Comparison of ENCODE assay signal across 31 cellular contexts in the genomic region with DNA sequence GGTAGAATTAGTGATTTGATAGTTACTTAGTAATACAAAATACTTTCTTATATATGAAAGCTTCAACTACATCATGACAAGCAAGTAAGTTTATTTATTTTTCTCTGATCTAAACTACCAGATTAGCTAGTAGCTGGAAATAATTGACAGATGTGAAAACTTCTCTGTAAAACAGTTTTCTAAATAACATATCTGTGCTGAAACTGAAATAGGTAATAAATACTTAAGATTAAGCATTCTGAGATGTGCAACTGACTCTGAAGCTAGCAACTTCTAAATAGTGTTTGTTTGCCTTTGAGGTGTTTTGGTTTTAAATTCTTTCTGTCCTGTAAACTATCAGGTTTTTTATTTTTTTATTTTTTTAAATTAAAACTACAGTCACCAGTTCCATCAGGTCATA. TPM values are rescaled to one million over a fixed set of nuclear protein-coding genes. Genes with fewer than 3 reads are reported as not detected.
"Had no signal": no experiment of that assay in that cellular context is flagged by ENCODE, and none has a peak within 500 bp of the region (broad histone marks: within the 10 kb centered on the region; RNA-seq: fewer than 3 reads in every experiment).

No MANE protein-coding gene starts in this region.

- H3K4me3 ChIP-seq: gastrocnemius medialis, lower lobe of right lung, psoas muscle, sigmoid colon, stomach, thyroid gland, vagina had no signal

- ATAC-seq: esophagus mucosa; gastrocnemius medialis; left ventricle myocardium superior; lower lobe of right lung; naive thymus-derived CD8-positive, alpha-beta T cell; psoas muscle; right cardiac atrium; stimulated activated effector memory CD8-positive, alpha-beta T cell treated with anti-CD3 and anti-CD28 coated beads, Interleukin-12 subunit alpha, Interleukin-12 subunit beta, amount 100 ng/mL, for 72 hours had no signal

- H3K9me3 ChIP-seq: gastrocnemius medialis, lower lobe of right lung, psoas muscle, sigmoid colon, stomach, thyroid gland, vagina had no signal

- H3K27me3 ChIP-seq: gastrocnemius medialis, sigmoid colon, stomach, thyroid gland, vagina had no signal

- H3K4me1 ChIP-seq: gastrocnemius medialis, lower lobe of right lung, psoas muscle, sigmoid colon, stomach, thyroid gland, vagina had no signal

- DNase-seq: effector CD8-positive, alpha-beta T cell; endodermal cell; foreskin fibroblast; gastrocnemius medialis; head of caudate nucleus; left ventricle myocardium superior; lower lobe of right lung; naive thymus-derived CD8-positive, alpha-beta T cell; nephron progenitor cell; nucleus accumbens; posterior cingulate gyrus; psoas muscle; right cardiac atrium; sigmoid colon; stimulated activated CD4-positive, alpha-beta T cell treated with anti-CD3 and anti-CD28 coated beads, Interleukin-2, amount 100 ng/mL, for 24 hours; stimulated activated CD4-positive, alpha-beta T cell treated with anti-CD3 and anti-CD28 coated beads, Interleukin-4, amount 100 ng/mL, for 24 hours; stimulated activated naive CD4-positive, alpha-beta T cell treated with Interleukin-2 at 50 U/mL for 16 hours; stomach; thyroid gland; trophoblast cell had no signal

- H3K36me3 ChIP-seq: gastrocnemius medialis, lower lobe of right lung, sigmoid colon, stomach, thyroid gland, vagina had no signal

- H3K27ac ChIP-seq: epithelial cell of prostate, gastrocnemius medialis, lower lobe of right lung, psoas muscle, sigmoid colon, stomach, thyroid gland, vagina had no signal

RNA-seq across cellular contexts. Expression of gene LHX8, which starts 18.5 kb away (rescaled TPM):
- total RNA-seq: endodermal cell; esophagus mucosa; gastrocnemius medialis; glomerular endothelial cell; left ventricle myocardium superior; lower lobe of right lung; mesenteric fat pad; myocyte; naive thymus-derived CD8-positive, alpha-beta T cell; osteocyte; psoas muscle; renal cortical epithelial cell; right cardiac atrium; sigmoid colon; skeletal muscle tissue; stomach; subcutaneous adipose tissue; vagina had no signal
